ENCODE assay signal across 1 cellular context in genomic region chr16:28492511-28492910, GRCh38.
TF ChIP-seq lines count a peak whose summit lies in the region.

No MANE protein-coding gene starts in this region.

TF ChIP-seq in H1, 55 proteins besides CTCF, POLR2A, EP300 and RAD21:
- TF ChIP-seq TEAD4 (IDR thresholded peaks at IDR 0.05; ENCODE audit: low read depth, low read length) (no peak), BCL11A (IDR thresholded peaks at IDR 0.05; ENCODE audit: low read depth in 2 of 2, low read length in 2 of 2) (no peak), ZNF274 (IDR thresholded peaks at IDR 0.05; ENCODE audit: borderline replicate concordance, extremely low read depth, low read length) (no peak), FOSL1 (IDR thresholded peaks at IDR 0.05; ENCODE audit: insufficient read depth, low read depth, low read length) (no peak), TAF7 (optimal IDR thresholded peaks at IDR 0.05; ENCODE audit: borderline replicate concordance, low read depth, low read length) (no peak), SRF (IDR thresholded peaks at IDR 0.05; ENCODE audit: low read depth, low read length) (no peak), E2F6 (IDR thresholded peaks at IDR 0.05) (no peak), PHF8 (conservative IDR thresholded peaks at IDR 0.05; ENCODE audit: low read depth, low read length) (no peak), RXRA (IDR thresholded peaks at IDR 0.05; ENCODE audit: insufficient read depth, low read depth, low read length) (no peak), BRCA1 (IDR thresholded peaks at IDR 0.05; ENCODE audit: low read depth, low read length) (no peak), GABPA (IDR thresholded peaks at IDR 0.05; ENCODE audit: borderline replicate concordance, insufficient read depth, low read length) (no peak), HDAC6 (IDR thresholded peaks at IDR 0.05; ENCODE audit: low read depth, low read length) (no peak), CREB1 (IDR thresholded peaks at IDR 0.05) (no peak), POU5F1 (IDR thresholded peaks at IDR 0.05; ENCODE audit: low read depth, low read length) (no peak), GTF2F1 (IDR thresholded peaks at IDR 0.05; ENCODE audit: borderline replicate concordance, low read depth, low read length) (no peak)
- TF ChIP-seq, protein P1, sequence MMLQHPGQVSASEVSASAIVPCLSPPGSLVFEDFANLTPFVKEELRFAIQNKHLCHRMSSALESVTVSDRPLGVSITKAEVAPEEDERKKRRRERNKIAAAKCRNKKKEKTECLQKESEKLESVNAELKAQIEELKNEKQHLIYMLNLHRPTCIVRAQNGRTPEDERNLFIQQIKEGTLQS (IDR thresholded peaks at IDR 0.05; ENCODE audit: insufficient read depth, low read depth, low read length): no peak
- TF ChIP-seq, protein P2, sequence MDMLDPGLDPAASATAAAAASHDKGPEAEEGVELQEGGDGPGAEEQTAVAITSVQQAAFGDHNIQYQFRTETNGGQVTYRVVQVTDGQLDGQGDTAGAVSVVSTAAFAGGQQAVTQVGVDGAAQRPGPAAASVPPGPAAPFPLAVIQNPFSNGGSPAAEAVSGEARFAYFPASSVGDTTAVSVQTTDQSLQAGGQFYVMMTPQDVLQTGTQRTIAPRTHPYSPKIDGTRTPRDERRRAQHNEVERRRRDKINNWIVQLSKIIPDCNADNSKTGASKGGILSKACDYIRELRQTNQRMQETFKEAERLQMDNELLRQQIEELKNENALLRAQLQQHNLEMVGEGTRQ (IDR thresholded peaks at IDR 0.05; ENCODE audit: low read length): no peak
